Comparison of ENCODE assay signal across 9 cellular contexts in the genomic region with DNA sequence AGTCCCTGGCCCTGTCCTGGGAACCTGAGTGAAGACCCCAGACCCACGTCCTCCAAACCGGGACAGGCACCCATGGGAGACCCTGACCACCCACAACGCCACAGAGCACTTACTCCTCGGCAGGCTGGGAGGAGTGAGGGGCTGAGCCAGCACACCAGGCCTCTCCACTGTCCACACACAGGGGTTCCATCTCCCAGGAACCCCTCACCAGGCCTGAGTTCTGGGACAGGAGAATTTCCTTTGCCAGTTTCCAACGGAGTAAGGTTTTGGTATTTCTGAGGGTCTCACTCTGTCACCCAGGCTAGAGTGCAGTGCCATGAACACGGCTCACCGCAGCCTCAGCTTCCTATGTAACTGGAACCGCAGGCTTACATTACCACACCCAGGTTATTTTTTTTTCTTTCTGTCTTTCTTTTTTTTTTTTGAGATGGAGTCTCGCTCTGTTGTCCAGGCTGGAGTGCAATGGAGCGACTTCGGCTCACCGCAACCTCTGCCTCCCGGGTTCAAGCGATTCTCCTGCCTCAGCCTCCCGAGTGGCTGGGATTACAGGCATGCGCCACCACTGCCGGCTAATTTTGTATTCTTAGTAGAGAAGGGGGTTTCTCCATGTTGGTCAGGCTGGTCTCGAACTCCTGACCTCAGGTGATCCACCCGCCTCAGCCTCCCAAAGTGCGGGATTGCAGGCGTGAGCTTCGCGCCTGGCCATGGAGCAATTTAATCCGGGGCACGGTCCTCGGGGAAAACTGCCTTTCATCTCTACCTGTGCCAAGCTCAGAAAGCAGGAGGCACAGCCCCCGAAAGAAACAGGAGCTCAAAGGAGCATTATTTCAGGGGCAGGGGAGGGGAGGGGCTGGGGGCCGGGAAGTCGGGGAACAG. TPM values are rescaled to one million over a fixed set of nuclear protein-coding genes. Genes with fewer than 3 reads are reported as not detected.
DNase-seq lines count a peak whose midpoint lies in the region; ATAC-seq and TF ChIP-seq lines count a peak whose summit lies in the region.
"Had no signal": no experiment of that assay in that cellular context is flagged by ENCODE, and none has a peak within 500 bp of the region (broad histone marks: within the 10 kb centered on the region; RNA-seq: fewer than 3 reads in every experiment).

No MANE protein-coding gene starts in this region.

- peaks cover 21% of the 10 kb centered on the region for H3K79me2 ChIP-seq in Loucy (ENCODE audit: insufficient read depth, low read length)

- intact Hi-C loops in dorsolateral prefrontal cortex (cut with DNase I), result no loop called here

- H3K27ac ChIP-seq in dorsolateral prefrontal cortex, result peak overlapping the region in 22 of 59 donors; percentile 9 to 88 (median 76)

- peaks cover 18% of the 10 kb centered on the region for H3K4me1 ChIP-seq in Loucy (ENCODE audit: insufficient read depth, low read length, poor library complexity, severe bottlenecking)

- H3K4me1 Mint-ChIP-seq in natural killer cell treated with Interleukin-12 subunit alpha and Interleukin-12 subunit beta and Interleukin-15 and Interleukin-18, amount 100 ng/mL, for 72 hours (ENCODE audit: low read depth in 2 of 2), result peaks cover 12 to 14% of the 10 kb centered on the region in 2 donors

- CTCF ChIA-PET in BJ (lab: Yijun Ruan, JAX), result no interaction called here

- H3K9me3 Mint-ChIP-seq in natural killer cell treated with Interleukin-12 subunit alpha and Interleukin-12 subunit beta and Interleukin-15 and Interleukin-18, amount 100 ng/mL, for 72 hours, result no peaks in the 10 kb centered on the region

- H3K36me3 ChIP-seq in BJ (ENCODE audit: control insufficient read depth, insufficient read depth, low read length), result peaks cover 8% of the 10 kb centered on the region
- H3K36me3 ChIP-seq in Loucy (ENCODE audit: insufficient read depth, low read length), result no peaks in the 10 kb centered on the region

- DNase-seq in BJ (ENCODE audit: low read depth), result no peak
- DNase-seq in dorsolateral prefrontal cortex, result no peak
- no peak for DNase-seq in natural killer cell treated with Interleukin-12 subunit alpha and Interleukin-12 subunit beta and Interleukin-15 and Interleukin-18, amount 100 ng/mL, for 72 hours (ENCODE audit: low spot score)
- no peak for DNase-seq in DMS114 treated with DMSO at 0.1 percent for 48 hours (lab: John Stamatoyannopoulos, UW; ENCODE audit: unreplicated experiment)
- DNase-seq in HT-29 (ENCODE audit: low spot score), result no peak
- DNase-seq: stimulated activated CD4-positive, alpha-beta T cell treated with anti-CD3 and anti-CD28 coated beads, Interleukin-1b, Interleukin-23, amount 100 ng/mL, for 48 hours had no signal

- no peaks in the 10 kb centered on the region for H3K36me3 Mint-ChIP-seq in natural killer cell treated with Interleukin-12 subunit alpha and Interleukin-12 subunit beta and Interleukin-15 and Interleukin-18, amount 100 ng/mL, for 72 hours

- no peaks in the 10 kb centered on the region for H4K20me1 ChIP-seq in Loucy (ENCODE audit: insufficient read depth, low read length, poor library complexity, severe bottlenecking)

- H3F3A ChIP-seq in Loucy (ENCODE audit: low read depth), result no peaks in the 10 kb centered on the region

- H3K4me3 ChIP-seq in BJ (ENCODE audit: low read depth, low read length) (peak overlapping the region; percentile 89), Loucy (ENCODE audit: low read length, poor library complexity, severe bottlenecking) (peak overlapping the region; percentile 76), dorsolateral prefrontal cortex (peak overlapping the region in 58 of 59 donors; percentile 69 to 99 (median 84))

- H3K9me3 ChIP-seq in Loucy (ENCODE audit: insufficient read depth, low read depth, low read length), result no peaks in the 10 kb centered on the region

- H3K27ac Mint-ChIP-seq in natural killer cell treated with Interleukin-12 subunit alpha and Interleukin-12 subunit beta and Interleukin-15 and Interleukin-18, amount 100 ng/mL, for 72 hours, result no peak overlapping the region

- peak overlapping the region; percentile 47 for H3K4me3 Mint-ChIP-seq in natural killer cell treated with Interleukin-12 subunit alpha and Interleukin-12 subunit beta and Interleukin-15 and Interleukin-18, amount 100 ng/mL, for 72 hours

- POLR2A ChIA-PET in BJ (lab: Charles Lee), result no interaction called here

- peak overlapping the region; percentile 76 for H3K9ac ChIP-seq in Loucy (ENCODE audit: low read depth, low read length, poor library complexity, severe bottlenecking)

- H3K27me3 ChIP-seq in BJ (ENCODE audit: control insufficient read depth, insufficient read depth, low read length) (no peaks in the 10 kb centered on the region), Loucy (ENCODE audit: insufficient read depth, low read length, poor library complexity, severe bottlenecking) (no peaks in the 10 kb centered on the region), dorsolateral prefrontal cortex (no peaks in the 10 kb centered on the region)

- TF ChIP-seq CTCF in BJ (IDR thresholded peaks at IDR 0.05; ENCODE audit: insufficient read depth, low read depth, low read length) (no peak), Loucy (conservative IDR thresholded peaks at IDR 0.05; ENCODE audit: low read length) (no peak), dorsolateral prefrontal cortex (IDR thresholded peaks at IDR 0.05 in 54 of 56, conservative IDR thresholded peaks at IDR 0.05 in 2 of 56; ENCODE audit: low read depth in 1 of 56, partially characterized antibody in 56 of 56) (no peak)

- no peaks in the 10 kb centered on the region for H3K9me2 ChIP-seq in Loucy (replicated peaks; ENCODE audit: low read depth, low read length)

- H3K4me2 ChIP-seq in Loucy (ENCODE audit: low read depth, low read length, poor library complexity, severe bottlenecking), result peak overlapping the region; percentile 70

- no peak for ATAC-seq in natural killer cell treated with Interleukin-12 subunit alpha and Interleukin-12 subunit beta and Interleukin-15 and Interleukin-18, amount 100 ng/mL, for 72 hours
- ATAC-seq in HG03565 (IDR thresholded peaks at IDR 0.05; ENCODE audit: unreplicated experiment) (no peak), GM21786 (IDR thresholded peaks at IDR 0.05; ENCODE audit: unreplicated experiment) (no peak)

- H2AFZ ChIP-seq in Loucy (ENCODE audit: low read length), result no peak overlapping the region

- H3K27me3 Mint-ChIP-seq in natural killer cell treated with Interleukin-12 subunit alpha and Interleukin-12 subunit beta and Interleukin-15 and Interleukin-18, amount 100 ng/mL, for 72 hours, result peaks cover 0 to 4% of the 10 kb centered on the region in 2 donors

RNA-seq across cellular contexts. Expression of a gene that starts 1.6 kb away (rescaled TPM):
- 65.2 and 131 TPM in 2 replicates for polyA plus RNA-seq in BJ (2011; rRNA removed)
- polyA minus RNA-seq in BJ (2011; rRNA and poly(A)+ RNA removed), result 75.0 and 127 TPM in 2 replicates
- 10 to 100 TPM; 16.0 to 41.4 (median 25.9) TPM for total RNA-seq in dorsolateral prefrontal cortex
- total RNA-seq in natural killer cell treated with Interleukin-12 subunit alpha and Interleukin-12 subunit beta and Interleukin-15 and Interleukin-18, amount 100 ng/mL, for 72 hours, result 10 to 100 TPM; 39.4 to 46.8 TPM
- total RNA-seq in HT-29 (2014; rRNA removed; shearing (Covaris generic)), result 150 and 161 TPM in 2 replicates

RNA-seq across cellular contexts. Expression of a gene that starts 9.9 kb away (rescaled TPM):
- polyA plus RNA-seq in BJ (2011; rRNA removed), result 143 and 188 TPM in 2 replicates
- 22.3 and 33.3 TPM in 2 replicates for polyA minus RNA-seq in BJ (2011; rRNA and poly(A)+ RNA removed)
- 10 to 100 TPM; 38.3 to 94.6 (median 65.9) TPM for total RNA-seq in dorsolateral prefrontal cortex
- total RNA-seq in natural killer cell treated with Interleukin-12 subunit alpha and Interleukin-12 subunit beta and Interleukin-15 and Interleukin-18, amount 100 ng/mL, for 72 hours, result 10 to 100 TPM; 80.6 to 98.6 TPM
- 223 and 226 TPM in 2 replicates for total RNA-seq in HT-29 (2014; rRNA removed; shearing (Covaris generic))

RNA-seq across cellular contexts. Expression of a gene that starts 16.8 kb away (rescaled TPM):
- 227 and 290 TPM in 2 replicates for polyA plus RNA-seq in BJ (2011; rRNA removed)
- 83.9 and 109 TPM in 2 replicates for polyA minus RNA-seq in BJ (2011; rRNA and poly(A)+ RNA removed)
- 10 to 100 TPM; 27.9 to 89.2 (median 49.4) TPM for total RNA-seq in dorsolateral prefrontal cortex
- 1 to 10 TPM; 2.7 to 9.1 TPM for total RNA-seq in natural killer cell treated with Interleukin-12 subunit alpha and Interleukin-12 subunit beta and Interleukin-15 and Interleukin-18, amount 100 ng/mL, for 72 hours
- 25.3 and 29.0 TPM in 2 replicates for total RNA-seq in HT-29 (2014; rRNA removed; shearing (Covaris generic))

RNA-seq across cellular contexts. Expression of a gene that starts 21.5 kb away (rescaled TPM):
- 14.7 and 23.6 TPM in 2 replicates for polyA plus RNA-seq in BJ (2011; rRNA removed)
- polyA minus RNA-seq in BJ (2011; rRNA and poly(A)+ RNA removed), result 8.3 and 11.2 TPM in 2 replicates
- 10 to 100 TPM in 108 of 120 experiments, 1 to 10 TPM in 12; 7.2 to 23.9 (median 13.5) TPM for total RNA-seq in dorsolateral prefrontal cortex
- total RNA-seq in natural killer cell treated with Interleukin-12 subunit alpha and Interleukin-12 subunit beta and Interleukin-15 and Interleukin-18, amount 100 ng/mL, for 72 hours, result 10 to 100 TPM in 1 of 2 donors, 1 to 10 TPM in 1; 4.5 to 28.6 TPM
- total RNA-seq in HT-29 (2014; rRNA removed; shearing (Covaris generic)), result 25.2 and 29.1 TPM in 2 replicates

RNA-seq across cellular contexts. Expression of a gene that starts 27.7 kb away (rescaled TPM):
- polyA plus RNA-seq in BJ (2011; rRNA removed), result 4.0 and 4.3 TPM in 2 replicates
- polyA minus RNA-seq in BJ (2011; rRNA and poly(A)+ RNA removed), result 3.1 and 4.1 TPM in 2 replicates
- 10 to 100 TPM; 13.3 to 34.4 (median 19.8) TPM for total RNA-seq in dorsolateral prefrontal cortex
- 10 to 100 TPM; 20.1 to 29.1 TPM for total RNA-seq in natural killer cell treated with Interleukin-12 subunit alpha and Interleukin-12 subunit beta and Interleukin-15 and Interleukin-18, amount 100 ng/mL, for 72 hours
- total RNA-seq in HT-29 (2014; rRNA removed; shearing (Covaris generic)), result 77.0 and 88.4 TPM in 2 replicates
